Comparison of ENCODE assay signal across 1 cellular context in the genomic region with DNA sequence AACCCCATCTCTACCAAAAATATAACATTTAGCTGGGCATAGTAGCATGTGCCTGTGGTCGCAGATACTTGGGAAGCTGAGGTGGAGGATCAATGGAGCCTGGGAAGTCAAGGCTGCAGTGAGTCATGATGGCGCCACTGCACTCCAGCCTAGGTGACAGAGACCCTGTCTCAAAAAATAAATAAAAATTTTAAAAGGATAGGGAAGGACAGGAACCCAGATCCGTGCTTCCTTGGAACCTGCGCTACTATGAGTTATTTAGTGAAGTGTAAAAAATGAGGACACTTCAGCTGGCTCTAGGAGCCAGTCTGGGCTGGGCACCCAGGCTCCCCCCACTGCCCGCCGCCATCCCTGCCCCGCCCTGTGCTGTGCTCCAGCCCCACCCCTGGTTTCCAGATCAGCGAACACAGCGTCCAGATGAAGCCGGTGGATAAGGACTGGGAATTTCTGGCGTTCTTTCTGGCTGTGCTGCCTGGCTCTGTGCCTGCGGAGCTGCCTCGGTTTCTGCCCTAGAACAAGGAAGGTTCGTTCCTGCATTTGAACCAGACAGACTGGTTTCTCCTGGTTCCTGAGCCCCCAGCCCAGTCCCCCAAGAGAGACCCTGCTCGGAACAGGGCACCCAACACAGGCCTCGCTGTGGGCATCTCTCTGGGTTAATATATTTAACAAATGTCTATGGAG.
TF ChIP-seq lines count a peak whose summit lies in the region.

No MANE protein-coding gene starts in this region.

TF ChIP-seq in GM23338, 12 proteins besides CTCF, POLR2A, EP300 and RAD21:
- no peak for TF ChIP-seq STAT1 (IDR thresholded peaks at IDR 0.05; ENCODE audit: unreplicated experiment)
